ENCODE assay signal across 14 cellular contexts in the genomic region with DNA sequence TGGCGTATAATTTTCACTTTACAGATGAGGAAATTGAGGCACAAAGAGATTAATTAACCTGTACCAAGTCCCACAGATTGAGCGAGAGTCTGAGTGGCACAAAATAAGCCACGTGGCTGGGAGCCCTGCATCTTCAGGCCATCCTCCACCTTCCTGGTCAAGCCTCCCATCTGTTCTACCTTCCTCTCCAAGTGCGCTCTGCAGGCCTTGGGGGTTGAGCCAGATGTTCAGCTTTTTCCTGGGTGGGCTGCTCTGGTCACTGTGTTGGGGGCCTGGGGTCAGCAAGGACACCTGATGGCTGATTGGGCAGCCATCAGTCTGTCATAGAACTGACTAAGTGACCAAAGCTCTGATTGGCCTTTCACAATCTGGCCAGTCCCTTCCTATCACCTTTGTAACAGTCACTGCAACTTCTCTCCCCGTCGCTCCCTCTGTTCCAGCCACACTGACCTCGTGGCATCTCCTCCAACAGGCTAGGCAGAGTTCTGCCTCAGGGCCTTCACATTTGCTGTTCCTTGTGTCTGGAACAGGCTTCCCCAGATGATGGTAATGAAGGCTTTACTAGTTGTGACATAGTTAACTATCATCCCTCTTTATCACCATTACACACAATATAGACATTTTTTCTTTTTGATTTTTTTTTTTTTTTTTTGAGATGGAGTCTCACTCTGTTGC. TPM values are rescaled to one million over a fixed set of nuclear protein-coding genes. Genes with fewer than 3 reads are reported as not detected.
A peak's percentile ranks its signal among the peaks of the same experiment; 100 is the strongest.
DNase-seq lines count a peak whose midpoint lies in the region; ATAC-seq and TF ChIP-seq lines count a peak whose summit lies in the region.
"Had no signal": no experiment of that assay in that cellular context is flagged by ENCODE, and none has a peak within 500 bp of the region (broad histone marks: within the 10 kb centered on the region; RNA-seq: fewer than 3 reads in every experiment).

No MANE protein-coding gene starts in this region.

- no peaks in the 10 kb centered on the region for H3K79me2 ChIP-seq in osteoblast (ENCODE audit: insufficient read depth, low read length)

- DNase-seq in NCI-H82 (lab: John Stamatoyannopoulos, UW) (peak; percentile 65), NCI-H82 treated with DMSO at 0.1 percent for 48 hours (lab: John Stamatoyannopoulos, UW; ENCODE audit: unreplicated experiment) (no peak), SK-N-DZ (ENCODE audit: low spot score) (peak; percentile 16), osteoblast (ENCODE audit: insufficient read length, low spot score, missing footprints) (peak; percentile 44), upper lobe of right lung (peak; percentile 18), brain microvascular endothelial cell (no peak), EL (no peak)
- DNase-seq: Caco-2, DMS53, GM23248 had no signal

- no peaks in the 10 kb centered on the region for H3K36me3 ChIP-seq in osteoblast (ENCODE audit: insufficient read depth, low read length)
- no peaks in the 10 kb centered on the region for H3K36me3 ChIP-seq in upper lobe of right lung
- no peaks in the 10 kb centered on the region for H3K36me3 ChIP-seq in brain microvascular endothelial cell (replicated peaks)

- no peaks in the 10 kb centered on the region for H3K27me3 ChIP-seq in osteoblast (ENCODE audit: insufficient read depth, low read length)
- H3K27me3 ChIP-seq in upper lobe of right lung: no peaks in the 10 kb centered on the region
- no peaks in the 10 kb centered on the region for H3K27me3 ChIP-seq in brain microvascular endothelial cell (replicated peaks)

- H3K9me3 ChIP-seq in osteoblast (ENCODE audit: low read depth, low read length): no peaks in the 10 kb centered on the region
- no peaks in the 10 kb centered on the region for H3K9me3 ChIP-seq in upper lobe of right lung

- intact Hi-C loops in upper lobe of right lung (cut with DNase I): no loop called here

- in situ Hi-C loops in brain microvascular endothelial cell (cut with HindIII; ENCODE audit: low pct_ligation_motif_present, low sequenced_read_pairs): no loop called here

- H3K4me1 ChIP-seq in osteoblast (ENCODE audit: insufficient read depth, low read length) (no peaks in the 10 kb centered on the region), upper lobe of right lung (no peaks in the 10 kb centered on the region)
- H3K4me1 ChIP-seq: Caco-2 had no signal

- TF ChIP-seq CTCF in osteoblast (IDR thresholded peaks at IDR 0.05; ENCODE audit: extremely low read depth, low read depth, low read length): no peak
- TF ChIP-seq CTCF in upper lobe of right lung (IDR thresholded peaks at IDR 0.05): no peak
- no peak for TF ChIP-seq CTCF in brain microvascular endothelial cell (IDR thresholded peaks at IDR 0.05; ENCODE audit: low read depth, low read length, missing control alignments)

- no peak for ATAC-seq in upper lobe of right lung
- ATAC-seq: HCT116 had no signal

- H3K4me3 ChIP-seq in osteoblast (ENCODE audit: insufficient read depth, low read length) (no peak overlapping the region), upper lobe of right lung (no peak overlapping the region), brain microvascular endothelial cell (ENCODE audit: low read depth, low read length) (no peak overlapping the region)
- H3K4me3 ChIP-seq: GM23248 had no signal

- H2AFZ ChIP-seq in osteoblast (ENCODE audit: low read length): no peak overlapping the region
- H2AFZ ChIP-seq: GM23248 had no signal

- no peaks in the 10 kb centered on the region for H4K20me1 ChIP-seq in osteoblast (ENCODE audit: insufficient read depth, low read length)

- no peak overlapping the region for H3K4me2 ChIP-seq in osteoblast (ENCODE audit: insufficient read depth, low read length)

- H3K27ac ChIP-seq in osteoblast (ENCODE audit: low read depth, low read length) (no peak overlapping the region), upper lobe of right lung (no peak overlapping the region), brain microvascular endothelial cell (no peak overlapping the region)
- H3K27ac ChIP-seq: 22Rv1, GM23248 had no signal

RNA-seq across cellular contexts. Expression of a gene that starts 46.8 kb away (rescaled TPM):
- 3.9 and 4.9 TPM in 2 replicates for polyA plus RNA-seq in SK-N-DZ (2014; cell fraction: cytosol; rRNA removed)
- 7.4 and 9.5 TPM in 2 replicates for polyA plus RNA-seq in SK-N-DZ (2014; cell fraction: nucleus; rRNA removed)
- total RNA-seq in osteoblast (under 0.01 TPM in 1 of 2 replicates, not detected in the other), upper lobe of right lung (0.58 TPM)
- total RNA-seq: GM23248 had no signal
- polyA plus RNA-seq: CD8-positive, alpha-beta memory T cell; GM23248; IgD-negative memory B cell had no signal

Comparison
In these comparisons a context has a peak if more than half of its experiments do, and no peak if none do; other contexts are left out.
1. DNase-seq: peak in NCI-H82 (single experiment), SK-N-DZ (single experiment), osteoblast (single experiment) and upper lobe of right lung (single experiment); none in NCI-H82 treated with DMSO at 0.1 percent for 48 hours (single experiment), brain microvascular endothelial cell (single experiment) and EL (single experiment).